11 cellular contexts compared by ENCODE assay signal in the genomic region with DNA sequence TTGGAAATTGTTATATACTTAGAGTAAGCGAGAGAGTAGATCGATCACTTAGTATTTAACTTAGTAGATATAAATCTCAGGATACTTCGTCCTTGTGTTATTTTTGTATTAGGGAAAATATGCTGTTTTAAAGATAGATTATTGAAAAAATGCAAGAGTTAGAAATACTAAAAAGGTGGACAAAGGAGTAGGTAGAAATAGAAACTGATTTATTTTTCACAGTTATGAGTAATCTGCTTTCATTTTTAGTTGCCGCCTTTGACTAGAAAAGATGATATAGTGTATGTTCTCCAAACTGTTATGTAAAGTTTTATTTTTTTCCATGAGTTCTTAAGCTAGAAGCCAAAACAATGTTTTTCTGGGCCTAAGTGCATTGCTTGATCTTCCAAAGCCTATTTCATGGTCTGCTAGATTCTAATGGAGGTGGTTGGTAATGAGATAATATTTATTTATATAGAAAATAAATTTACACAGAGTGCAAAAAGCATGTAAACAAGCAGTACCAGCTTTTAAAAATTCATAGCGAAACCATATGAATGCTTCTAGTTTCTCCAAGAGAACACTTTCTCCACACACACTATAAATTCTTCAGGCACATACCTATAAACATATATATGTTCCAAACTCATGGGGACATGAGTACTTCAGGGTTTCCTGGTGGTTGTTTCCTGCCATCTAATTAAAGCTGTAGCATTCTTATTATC.
DNase-seq lines count a peak whose midpoint lies in the region; ATAC-seq and TF ChIP-seq lines count a peak whose summit lies in the region.
"Had no signal": no experiment of that assay in that cellular context is flagged by ENCODE, and none has a peak within 500 bp of the region (broad histone marks: within the 10 kb centered on the region; RNA-seq: fewer than 3 reads in every experiment).

No MANE protein-coding gene starts in this region.

- H3K27ac Mint-ChIP-seq in effector memory CD8-positive, alpha-beta T cell = peak overlapping the region in 1 of 2 donors; percentile 6
- H3K27ac Mint-ChIP-seq in type B pancreatic cell = no peak overlapping the region

- no peak for DNase-seq in effector memory CD8-positive, alpha-beta T cell
- no peak for DNase-seq in type B pancreatic cell (ENCODE audit: extremely low spot score, unreplicated experiment)
- no peak for DNase-seq in NCI-H146 treated with DMSO at 0.1 percent for 48 hours (lab: John Stamatoyannopoulos, UW; ENCODE audit: unreplicated experiment)
- DNase-seq in T1000 (lab: John Stamatoyannopoulos, UW) = no peak
- no peak for DNase-seq in GDM1 (lab: John Stamatoyannopoulos, UW)
- DNase-seq: activated naive CD4-positive, alpha-beta T cell; Calu3 had no signal

- no peaks in the 10 kb centered on the region for H3K27me3 Mint-ChIP-seq in effector memory CD8-positive, alpha-beta T cell
- H3K27me3 Mint-ChIP-seq in type B pancreatic cell = no peaks in the 10 kb centered on the region

- TF ChIP-seq CTCF in type B pancreatic cell (conservative IDR thresholded peaks at IDR 0.05) = no peak

- H3K9me3 Mint-ChIP-seq in effector memory CD8-positive, alpha-beta T cell = no peaks in the 10 kb centered on the region
- H3K9me3 Mint-ChIP-seq in type B pancreatic cell = no peaks in the 10 kb centered on the region

- H3K4me3 Mint-ChIP-seq in effector memory CD8-positive, alpha-beta T cell = peak overlapping the region; percentile 21 to 45
- no peak overlapping the region for H3K4me3 Mint-ChIP-seq in type B pancreatic cell

- peaks cover 1 to 4% of the 10 kb centered on the region in 2 donors for H3K4me1 Mint-ChIP-seq in effector memory CD8-positive, alpha-beta T cell (ENCODE audit: low read depth in 2 of 2)
- no peaks in the 10 kb centered on the region for H3K4me1 Mint-ChIP-seq in type B pancreatic cell (ENCODE audit: unreplicated experiment)

- ATAC-seq in GM18499 (IDR thresholded peaks at IDR 0.05; ENCODE audit: insufficient read depth, unreplicated experiment) (peak; percentile 72), GM19467 (IDR thresholded peaks at IDR 0.05; ENCODE audit: unreplicated experiment) (peak; percentile 56), HG03064 (IDR thresholded peaks at IDR 0.05; ENCODE audit: low read depth, unreplicated experiment) (peak; percentile 74)
- no peak for ATAC-seq in effector memory CD8-positive, alpha-beta T cell (replicated peaks)
- ATAC-seq: HCT116 had no signal

- no peaks in the 10 kb centered on the region for H3K36me3 Mint-ChIP-seq in effector memory CD8-positive, alpha-beta T cell (ENCODE audit: insufficient read depth)
- H3K36me3 Mint-ChIP-seq in type B pancreatic cell = no peaks in the 10 kb centered on the region
